ENCODE assay signal across 21 cellular contexts in the genomic region with DNA sequence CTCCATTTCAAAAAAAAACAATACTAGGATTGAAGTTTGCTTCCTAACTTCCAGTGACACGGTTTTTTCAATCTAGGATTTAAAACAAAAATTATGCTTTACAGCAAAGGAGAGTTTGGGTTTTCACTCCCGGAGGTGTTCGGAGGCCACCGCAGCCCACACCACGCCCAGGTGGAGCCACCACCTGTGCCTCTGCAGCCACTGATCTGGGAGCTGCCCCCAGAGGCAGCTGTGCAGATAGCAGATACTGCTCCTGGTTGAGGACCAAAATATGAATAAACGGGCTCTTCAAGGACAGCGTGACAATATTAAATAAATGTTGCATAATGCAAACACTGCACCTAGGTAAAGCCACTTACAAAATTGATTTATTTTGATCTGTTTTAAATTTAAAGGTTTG. TPM values are rescaled to one million over a fixed set of nuclear protein-coding genes. Genes with fewer than 3 reads are reported as not detected.
DNase-seq lines count a peak whose midpoint lies in the region; ATAC-seq, FAIRE-seq and TF ChIP-seq lines count a peak whose summit lies in the region.
"Had no signal": no experiment of that assay in that cellular context is flagged by ENCODE, and none has a peak within 500 bp of the region (broad histone marks: within the 10 kb centered on the region; RNA-seq: fewer than 3 reads in every experiment).

No MANE protein-coding gene starts in this region.

- no peak overlapping the region for H3K27ac Mint-ChIP-seq in memory B cell
- H3K27ac Mint-ChIP-seq: activated CD4-positive, alpha-beta T cell treated with anti-CD3 and anti-CD28 coated beads for 36 hours; activated naive CD8-positive, alpha-beta T cell treated with anti-CD3 and anti-CD28 coated beads for 36 hours; CD8-positive, alpha-beta T cell; stimulated activated naive CD8-positive, alpha-beta T cell treated with anti-CD3 and anti-CD28 coated beads, Interleukin-15, Interleukin-2, amounts not matched to agents 100 ng/mL and 50 ng/mL, for 24 hours had no signal

- no peaks in the 10 kb centered on the region for H3K9me3 ChIP-seq in small intestine (ENCODE audit: control insufficient read depth, low read depth)
- H3K9me3 ChIP-seq: A549, gastroesophageal sphincter, vagina had no signal

- no peaks in the 10 kb centered on the region for H3K9me3 Mint-ChIP-seq in memory B cell
- H3K9me3 Mint-ChIP-seq: activated naive CD8-positive, alpha-beta T cell treated with anti-CD3 and anti-CD28 coated beads for 36 hours; CD8-positive, alpha-beta T cell; central memory CD8-positive, alpha-beta T cell; stimulated activated naive CD8-positive, alpha-beta T cell treated with anti-CD3 and anti-CD28 coated beads, Interleukin-15, Interleukin-2, amounts not matched to agents 100 ng/mL and 50 ng/mL, for 24 hours had no signal

- H3K36me3 Mint-ChIP-seq in memory B cell = no peaks in the 10 kb centered on the region
- H3K36me3 Mint-ChIP-seq: activated naive CD8-positive, alpha-beta T cell treated with anti-CD3 and anti-CD28 coated beads for 36 hours; CD8-positive, alpha-beta T cell had no signal

- H3K4me1 ChIP-seq in small intestine (ENCODE audit: control insufficient read depth in 2 of 2, insufficient read depth in 1 of 2, low read depth in 1 of 2, low read length in 1 of 2) = no peaks in the 10 kb centered on the region
- H3K4me1 ChIP-seq: A549, vagina had no signal

- H3K4me1 Mint-ChIP-seq in memory B cell = no peaks in the 10 kb centered on the region
- H3K4me1 Mint-ChIP-seq: activated CD4-positive, alpha-beta T cell treated with anti-CD3 and anti-CD28 coated beads for 36 hours; activated naive CD8-positive, alpha-beta T cell treated with anti-CD3 and anti-CD28 coated beads for 36 hours; central memory CD8-positive, alpha-beta T cell had no signal

- H3K27ac ChIP-seq in VCaP (no peak overlapping the region), small intestine (ENCODE audit: low read depth in 1 of 2, low read length in 1 of 2) (no peak overlapping the region)
- H3K27ac ChIP-seq: A549, gastroesophageal sphincter, vagina had no signal

- no peaks in the 10 kb centered on the region for H3K27me3 ChIP-seq in small intestine (ENCODE audit: control insufficient read depth in 2 of 2, insufficient read depth in 2 of 2, low read length in 2 of 2)
- H3K27me3 ChIP-seq: gastroesophageal sphincter, vagina had no signal

- no peak overlapping the region for H3K4me3 ChIP-seq in small intestine (ENCODE audit: low read depth in 1 of 2, low read length in 2 of 2)
- H3K4me3 ChIP-seq: A549, gastroesophageal sphincter, smooth muscle cell, vagina had no signal

- DNase-seq in NCI-H1092 treated with DMSO at 0.1 percent for 48 hours (lab: John Stamatoyannopoulos, UW) (peak; percentile 36), NCI-H1092 (lab: John Stamatoyannopoulos, UW) (no peak), HuH-7 (ENCODE audit: low spot score) (peak; percentile 73), memory B cell (ENCODE audit: low spot score in 2 of 2) (no peak), small intestine (no peak), globus pallidus (ENCODE audit: low spot score) (no peak)
- DNase-seq: activated CD4-positive, alpha-beta T cell treated with anti-CD3 and anti-CD28 coated beads for 36 hours; activated naive CD8-positive, alpha-beta T cell treated with anti-CD3 and anti-CD28 coated beads for 36 hours; CD8-positive, alpha-beta T cell; GDM1; GOT3; NCI-H446; nucleus accumbens had no signal

- TF ChIP-seq CTCF in VCaP (conservative IDR thresholded peaks at IDR 0.05) = peak; percentile 65

- ATAC-seq in memory B cell (ENCODE audit: low read depth) (peak; percentile 32), GM18520 (IDR thresholded peaks at IDR 0.05; ENCODE audit: unreplicated experiment) (no peak)
- ATAC-seq: activated CD4-positive, alpha-beta T cell treated with anti-CD3 and anti-CD28 coated beads for 36 hours; CD8-positive, alpha-beta T cell; gastroesophageal sphincter had no signal

- H3K27me3 Mint-ChIP-seq in memory B cell = peaks cover 6% of the 10 kb centered on the region
- H3K27me3 Mint-ChIP-seq: stimulated activated naive CD8-positive, alpha-beta T cell treated with anti-CD3 and anti-CD28 coated beads, Interleukin-15, Interleukin-2, amounts not matched to agents 100 ng/mL and 50 ng/mL, for 24 hours had no signal

- no peak for FAIRE-seq in small intestine (lab: Jason Lieb, UNC)
- FAIRE-seq: A549 had no signal

- H3K36me3 ChIP-seq in small intestine (ENCODE audit: control insufficient read depth in 2 of 2, insufficient read depth in 2 of 2, low read length in 2 of 2) = no peaks in the 10 kb centered on the region
- H3K36me3 ChIP-seq: gastroesophageal sphincter, vagina had no signal

- 42 to 73% (median 56%) methylated on average over 7 of the region's 7 CpGs for WGBS in small intestine, 3 donors

- no peak overlapping the region for H3K4me3 Mint-ChIP-seq in memory B cell
- H3K4me3 Mint-ChIP-seq: activated CD4-positive, alpha-beta T cell treated with anti-CD3 and anti-CD28 coated beads for 36 hours; activated naive CD8-positive, alpha-beta T cell treated with anti-CD3 and anti-CD28 coated beads for 36 hours; CD8-positive, alpha-beta T cell; central memory CD8-positive, alpha-beta T cell; stimulated activated naive CD8-positive, alpha-beta T cell treated with anti-CD3 and anti-CD28 coated beads, Interleukin-15, Interleukin-2, amounts not matched to agents 100 ng/mL and 50 ng/mL, for 24 hours had no signal

RNA-seq across cellular contexts. Expression of a gene that starts 30.2 kb away (rescaled TPM):
- 10 to 100 TPM in 1 of 3 donors, 1 to 10 TPM in 1, under 1 TPM in 1; 0.81 to 16.5 (median 1.8) TPM for polyA plus RNA-seq in small intestine

RNA-seq across cellular contexts. Expression of a gene that starts 45.9 kb away (rescaled TPM):
- polyA plus RNA-seq in small intestine = 10 to 100 TPM in 2 of 3 donors, 1 to 10 TPM in 1; 6.5 to 11.0 (median 10.2) TPM

Comparison
In these comparisons a context has a peak if more than half of its experiments do, and no peak if none do; other contexts are left out.
1. DNase-seq: peak in NCI-H1092 treated with DMSO at 0.1 percent for 48 hours (single experiment) and HuH-7 (single experiment); none in NCI-H1092 (single experiment), memory B cell (0 of 2), small intestine (single experiment) and globus pallidus (single experiment).